17 cellular contexts compared by ENCODE assay signal in genomic region chr9:136575626-136576268, GRCh38. TPM values are rescaled to one million over a fixed set of nuclear protein-coding genes. Genes with fewer than 3 reads are reported as not detected.
DNase-seq lines count a peak whose midpoint lies in the region; ATAC-seq, FAIRE-seq and TF ChIP-seq lines count a peak whose summit lies in the region.
"Had no signal": no experiment of that assay in that cellular context is flagged by ENCODE, and none has a peak within 500 bp of the region (broad histone marks: within the 10 kb centered on the region; RNA-seq: fewer than 3 reads in every experiment).

No MANE protein-coding gene starts in this region.

- TF ChIP-seq EP300 in sigmoid colon (IDR thresholded peaks at IDR 0.05) = no peak

- ATAC-seq in naive thymus-derived CD8-positive, alpha-beta T cell = no peak

- peak overlapping the region; percentile 38 for H2AFZ ChIP-seq in mammary epithelial cell (ENCODE audit: low read depth, low read length)

- H3K4me2 ChIP-seq in mammary epithelial cell (ENCODE audit: insufficient read depth, low read depth, low read length) = no peak overlapping the region

- no peak overlapping the region for H3K9ac ChIP-seq in mammary epithelial cell (ENCODE audit: insufficient read depth, low read length)

- H3K27ac ChIP-seq in mammary epithelial cell (ENCODE audit: insufficient read depth, low read depth, low read length) = no peak overlapping the region
- H3K27ac ChIP-seq in breast epithelium = no peak overlapping the region
- H3K27ac ChIP-seq in RWPE1 = peak overlapping the region; percentile 82
- peak overlapping the region in 3 of 4 donors; percentile 58 to 65 (median 64) for H3K27ac ChIP-seq in sigmoid colon
- H3K27ac ChIP-seq: C4-2B had no signal

- no peak overlapping the region for H3K4me3 ChIP-seq in mammary epithelial cell (replicated peaks in 1 of 3; ENCODE audit: insufficient read depth in 1 of 3, low read depth in 2 of 3, low read length in 3 of 3)
- H3K4me3 ChIP-seq in breast epithelium = no peak overlapping the region
- no peak overlapping the region for H3K4me3 ChIP-seq in sigmoid colon

- POLR2A ChIA-PET in RWPE1 (lab: Yijun Ruan, JAX; ENCODE audit: low non-redundant PET) = interaction anchor here (0.6 kb wide), 1 partner anchor 141 kb away, joined by 3 read pairs; no protein-coding TSS in a partner anchor
- POLR2A ChIA-PET in naive thymus-derived CD8-positive, alpha-beta T cell (lab: Charles Lee) = no interaction called here

- DNase-seq in mammary epithelial cell (no peak), breast epithelium (ENCODE audit: low spot score in 2 of 2) (no peak), RWPE1 (ENCODE audit: low spot score) (no peak), immature natural killer cell (no peak), sigmoid colon (no peak), SIG-M5 (lab: John Stamatoyannopoulos, UW) (no peak), D721Med (ENCODE audit: insufficient read length, low spot score) (no peak)
- DNase-seq in naive thymus-derived CD8-positive, alpha-beta T cell = no peak
- DNase-seq: DMS79 treated with DMSO at 0.1 percent for 48 hours, GF-D8, GOT3, Kasumi-1, NCI-H1105 treated with DMSO at 0.1 percent for 48 hours, NCI-H187, NCI-H69, SHP77 had no signal

- H3K27ac Mint-ChIP-seq in immature natural killer cell = peak overlapping the region in 4 of 6 donors; percentile 74 to 98 (median 98)
- peak overlapping the region in 1 of 10 donors; percentile 77 for H3K27ac Mint-ChIP-seq in naive thymus-derived CD8-positive, alpha-beta T cell

- no peaks in the 10 kb centered on the region for H3K9me3 Mint-ChIP-seq in immature natural killer cell
- no peaks in the 10 kb centered on the region for H3K9me3 Mint-ChIP-seq in naive thymus-derived CD8-positive, alpha-beta T cell

- H3K27me3 Mint-ChIP-seq in immature natural killer cell (ENCODE audit: low read depth in 3 of 3) = peaks cover 3 to 14% (median 4%) of the 10 kb centered on the region in 3 donors
- H3K27me3 Mint-ChIP-seq in naive thymus-derived CD8-positive, alpha-beta T cell = no peaks in the 10 kb centered on the region

- BruUV-seq in mammary epithelial cell (replicated peaks; lab: Mats Ljungman, UMichigan) = no TSS peak

- 61% methylated on average over 15 of the region's 21 CpGs for whole genome bisulfite sequencing in mammary epithelial cell (ENCODE audit: low coverage, missing lambda C conversion rate)
- WGBS in sigmoid colon, 2 donors = 89 to 91% methylated on average over 21 of the region's 21 CpGs

- intact Hi-C loops in mammary epithelial cell (cut with micrococcal nuclease) (no loop called here), breast epithelium (cut with DNase I; ENCODE audit: low total_unique reads) (no loop called here), sigmoid colon (cut with DNase I) (loop anchor here (5.0 kb wide), 1 partner anchor 33 kb away; no protein-coding TSS in a partner anchor)

- dilution Hi-C loops in mammary epithelial cell (cut with HindIII; ENCODE audit: low sequenced_read_pairs) = loop anchor here (5.0 kb wide), 2 partner anchors 67 to 88 kb away; no protein-coding TSS in a partner anchor

- CTCF ChIA-PET in mammary epithelial cell (lab: Charles Lee; ENCODE audit: low non-redundant PET) (no interaction called here), RWPE1 (lab: Yijun Ruan, JAX) (interaction anchor here (0.5 to 1.0 kb wide), 7 partner anchors 29 to 870 kb away, joined by 3 to 5 read pairs (median 3); no protein-coding TSS in a partner anchor)

- H3K4me1 ChIP-seq in mammary epithelial cell (ENCODE audit: insufficient read depth, low read length) = peaks cover 12% of the 10 kb centered on the region
- no peaks in the 10 kb centered on the region for H3K4me1 ChIP-seq in breast epithelium
- H3K4me1 ChIP-seq in sigmoid colon = peaks cover 0 to 37% (median 30%) of the 10 kb centered on the region in 4 donors

- peaks cover 0 to 3% (median 0%) of the 10 kb centered on the region in 3 donors for H3K36me3 Mint-ChIP-seq in immature natural killer cell
- no peaks in the 10 kb centered on the region for H3K36me3 Mint-ChIP-seq in naive thymus-derived CD8-positive, alpha-beta T cell

- TF ChIP-seq POLR2A in breast epithelium (IDR thresholded peaks at IDR 0.05) (no peak), sigmoid colon (IDR thresholded peaks at IDR 0.05) (no peak)

- no peak for TF ChIP-seq CTCF in mammary epithelial cell (conservative IDR thresholded peaks at IDR 0.05 in 1 of 2, IDR thresholded peaks at IDR 0.05 in 1 of 2; ENCODE audit: extremely low read depth in 1 of 2, insufficient read depth in 1 of 2, low read depth in 1 of 2, low read length in 2 of 2)
- TF ChIP-seq CTCF in breast epithelium (IDR thresholded peaks at IDR 0.05) = no peak
- no peak for TF ChIP-seq CTCF in RWPE1 (conservative IDR thresholded peaks at IDR 0.05; ENCODE audit: low read depth)
- no peak for TF ChIP-seq CTCF in sigmoid colon (IDR thresholded peaks at IDR 0.05)
- no peak for TF ChIP-seq CTCF in D721Med (IDR thresholded peaks at IDR 0.05; ENCODE audit: insufficient read depth, missing control alignments)

- H3K36me3 ChIP-seq in mammary epithelial cell (ENCODE audit: insufficient read depth, low read length) = no peaks in the 10 kb centered on the region
- no peaks in the 10 kb centered on the region for H3K36me3 ChIP-seq in breast epithelium
- H3K36me3 ChIP-seq in sigmoid colon = no peaks in the 10 kb centered on the region

- H3K4me3 Mint-ChIP-seq in immature natural killer cell = no peak overlapping the region
- H3K4me3 Mint-ChIP-seq in naive thymus-derived CD8-positive, alpha-beta T cell = no peak overlapping the region

- no peaks in the 10 kb centered on the region for H4K20me1 ChIP-seq in mammary epithelial cell (ENCODE audit: insufficient read depth, low read length)

- in situ Hi-C loops in mammary epithelial cell (cut with MboI; ENCODE audit: low sequenced_read_pairs in 2 of 2) = no loop called here

- FAIRE-seq in D721Med (lab: Jason Lieb, UNC) = no peak

- H3K79me2 ChIP-seq in mammary epithelial cell (ENCODE audit: insufficient read depth, low read length) = no peaks in the 10 kb centered on the region

- H3K4me1 Mint-ChIP-seq in immature natural killer cell = peaks cover 52 to 57% of the 10 kb centered on the region in 2 donors
- H3K4me1 Mint-ChIP-seq in naive thymus-derived CD8-positive, alpha-beta T cell = peaks cover 6 to 24% (median 16%) of the 10 kb centered on the region in 4 donors

- H3K9me3 ChIP-seq in mammary epithelial cell (replicated peaks; ENCODE audit: insufficient read depth, low read length) = no peaks in the 10 kb centered on the region
- H3K9me3 ChIP-seq in breast epithelium = no peaks in the 10 kb centered on the region
- H3K9me3 ChIP-seq in sigmoid colon = no peaks in the 10 kb centered on the region

- H3K27me3 ChIP-seq in mammary epithelial cell (ENCODE audit: insufficient read depth, low read length) = no peaks in the 10 kb centered on the region
- no peaks in the 10 kb centered on the region for H3K27me3 ChIP-seq in breast epithelium
- no peaks in the 10 kb centered on the region for H3K27me3 ChIP-seq in sigmoid colon

RNA-seq across cellular contexts. Expression of gene NOTCH1, which starts 29.9 kb away (rescaled TPM):
- 100 to 1,000 TPM; 170 to 189 TPM for total RNA-seq in mammary epithelial cell
- polyA plus RNA-seq in mammary epithelial cell = 17.6 TPM
- polyA minus RNA-seq in mammary epithelial cell = 39.0 TPM
- 10 to 100 TPM; 12.6 to 33.8 (median 21.1) TPM for total RNA-seq in breast epithelium
- polyA plus RNA-seq in immature natural killer cell = 10 to 100 TPM in 1 of 3 donors, 1 to 10 TPM in 1, under 1 TPM in 1; 0.98 to 22.8 (median 4.3) TPM
- 10 to 100 TPM; 16.6 to 36.0 (median 31.8) TPM for total RNA-seq in sigmoid colon
- 10 to 100 TPM in 1 of 3 donors, 1 to 10 TPM in 2; 1.8 to 30.8 (median 3.7) TPM for polyA plus RNA-seq in sigmoid colon
- 10 to 100 TPM; 76.2 to 84.3 TPM for total RNA-seq in naive thymus-derived CD8-positive, alpha-beta T cell
- polyA plus RNA-seq in naive thymus-derived CD8-positive, alpha-beta T cell = 1 to 10 TPM; 1.3 to 5.9 (median 1.6) TPM

Comparison
In these comparisons a context has a peak if more than half of its experiments do, and no peak if none do; other contexts are left out.
1. H3K27ac ChIP-seq: peak in RWPE1 (single experiment) and sigmoid colon (3 of 4); none in mammary epithelial cell (single experiment) and breast epithelium (0 of 2).